9 cellular contexts compared by ENCODE assay signal in the genomic region with DNA sequence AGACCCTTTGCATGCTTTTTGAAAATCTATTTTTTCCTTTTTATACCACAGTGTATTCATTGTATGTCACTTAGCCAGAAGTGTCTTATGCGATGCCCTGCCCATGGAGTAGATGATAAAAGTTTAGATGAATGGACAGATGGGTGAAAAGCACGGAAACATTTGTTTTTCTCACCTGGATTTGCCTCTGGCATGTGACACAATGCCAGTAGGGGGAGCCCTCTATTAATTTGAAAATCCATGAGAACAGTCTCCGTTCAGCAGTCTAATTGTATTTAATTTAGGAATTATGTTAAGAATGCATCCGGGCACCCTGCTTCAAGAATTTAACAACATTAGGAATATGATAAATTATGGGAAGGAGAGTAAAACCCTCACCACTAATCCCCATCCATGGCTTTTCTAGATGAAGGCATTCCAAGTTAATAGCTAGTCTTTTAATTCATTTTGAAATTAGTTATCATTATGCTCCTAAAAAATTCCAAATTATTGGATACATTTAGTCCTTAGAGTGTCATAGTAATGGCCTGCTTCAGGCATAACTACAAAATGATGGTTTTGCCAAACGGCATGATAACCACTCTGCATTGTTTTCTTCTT. TPM values are rescaled to one million over a fixed set of nuclear protein-coding genes. Genes with fewer than 3 reads are reported as not detected.
DNase-seq lines count a peak whose midpoint lies in the region; ATAC-seq, FAIRE-seq and TF ChIP-seq lines count a peak whose summit lies in the region.
"Had no signal": no experiment of that assay in that cellular context is flagged by ENCODE, and none has a peak within 500 bp of the region (broad histone marks: within the 10 kb centered on the region; RNA-seq: fewer than 3 reads in every experiment).

No MANE protein-coding gene starts in this region.

- H3K4me3 ChIP-seq in endothelial cell of umbilical vein (replicated peaks in 1 of 3; ENCODE audit: insufficient read depth in 1 of 3, low read depth in 1 of 3, low read length in 3 of 3), result no peak overlapping the region

- no peak overlapping the region for H3K4me3 Mint-ChIP-seq in stimulated activated effector memory CD8-positive, alpha-beta T cell treated with anti-CD3 and anti-CD28 coated beads, Interleukin-12 subunit alpha, Interleukin-12 subunit beta, amount 100 ng/mL, for 72 hours
- H3K4me3 Mint-ChIP-seq: central memory CD8-positive, alpha-beta T cell had no signal

- no peaks in the 10 kb centered on the region for H3K36me3 Mint-ChIP-seq in stimulated activated effector memory CD8-positive, alpha-beta T cell treated with anti-CD3 and anti-CD28 coated beads, Interleukin-12 subunit alpha, Interleukin-12 subunit beta, amount 100 ng/mL, for 72 hours

- no peak for ATAC-seq in stimulated activated effector memory CD8-positive, alpha-beta T cell treated with anti-CD3 and anti-CD28 coated beads, Interleukin-12 subunit alpha, Interleukin-12 subunit beta, amount 100 ng/mL, for 72 hours
- no peak for ATAC-seq in HG02973 (IDR thresholded peaks at IDR 0.05; ENCODE audit: unreplicated experiment)

- H3K79me2 ChIP-seq in endothelial cell of umbilical vein (ENCODE audit: control insufficient read depth, insufficient read depth, low read length), result no peaks in the 10 kb centered on the region

- no peaks in the 10 kb centered on the region for H3K27me3 ChIP-seq in endothelial cell of umbilical vein (ENCODE audit: control insufficient read depth in 2 of 2, insufficient read depth in 2 of 2, low read length in 2 of 2)

- no peak overlapping the region for H3K4me2 ChIP-seq in endothelial cell of umbilical vein (ENCODE audit: insufficient read depth, low read length)

- CTCF ChIA-PET in endothelial cell of umbilical vein (lab: Charles Lee), result interaction anchor here (0.6 to 4.7 kb wide), 26 partner anchors 9 to 248 kb away, joined by 3 to 85 read pairs (median 4); no protein-coding TSS in a partner anchor

- no peaks in the 10 kb centered on the region for H3K9me3 Mint-ChIP-seq in stimulated activated effector memory CD8-positive, alpha-beta T cell treated with anti-CD3 and anti-CD28 coated beads, Interleukin-12 subunit alpha, Interleukin-12 subunit beta, amount 100 ng/mL, for 72 hours
- H3K9me3 Mint-ChIP-seq: central memory CD8-positive, alpha-beta T cell had no signal

- no peak overlapping the region for H3K27ac Mint-ChIP-seq in stimulated activated effector memory CD8-positive, alpha-beta T cell treated with anti-CD3 and anti-CD28 coated beads, Interleukin-12 subunit alpha, Interleukin-12 subunit beta, amount 100 ng/mL, for 72 hours

- FAIRE-seq in endothelial cell of umbilical vein (lab: Jason Lieb, UNC), result no peak

- peaks cover 3% of the 10 kb centered on the region for H3K4me1 ChIP-seq in endothelial cell of umbilical vein (ENCODE audit: control insufficient read depth, extremely low read depth, insufficient read depth, low read length)

- H4K20me1 ChIP-seq in endothelial cell of umbilical vein (replicated peaks; ENCODE audit: control insufficient read depth, extremely low read depth, insufficient read depth, low read length), result no peaks in the 10 kb centered on the region

- TF ChIP-seq POLR2A in endothelial cell of umbilical vein (IDR thresholded peaks at IDR 0.05; ENCODE audit: low read depth, low read length), result no peak

- TF ChIP-seq CTCF in endothelial cell of umbilical vein (IDR thresholded peaks at IDR 0.05; ENCODE audit: extremely low read depth in 1 of 2, insufficient read depth in 1 of 2, low read depth in 1 of 2, low read length in 2 of 2), result peak; percentile 54 to 61

- no peak overlapping the region for H3K9ac ChIP-seq in endothelial cell of umbilical vein (replicated peaks; ENCODE audit: extremely low read depth, insufficient read depth, low read length)

- peak; percentile 5 for DNase-seq in stimulated activated CD4-positive, alpha-beta T cell treated with anti-CD3 and anti-CD28 coated beads, Interleukin-2, amount 100 ng/mL, for 4 hours (ENCODE audit: low read depth)
- no peak for DNase-seq in stimulated activated CD4-positive, alpha-beta T cell treated with anti-CD3 and anti-CD28 coated beads, Interleukin-2, amount 100 ng/mL, for 48 hours
- DNase-seq in NCI-H460 (ENCODE audit: extremely low read depth, low read depth) (peak; percentile 11), endothelial cell of umbilical vein (ENCODE audit: low read depth, low spot score) (peak; percentile 45), pulmonary artery endothelial cell (ENCODE audit: low read depth, low spot score) (peak; percentile 3), midbrain (lab: John Stamatoyannopoulos, UW) (no peak)
- no peak for DNase-seq in stimulated activated effector memory CD8-positive, alpha-beta T cell treated with anti-CD3 and anti-CD28 coated beads, Interleukin-12 subunit alpha, Interleukin-12 subunit beta, amount 100 ng/mL, for 72 hours (ENCODE audit: low spot score in 2 of 2)

- dilution Hi-C loops in endothelial cell of umbilical vein (cut with MboI; ENCODE audit: extremely low pct_ligation_motif_present, low sequenced_read_pairs), result no loop called here

- H3K9me1 ChIP-seq in endothelial cell of umbilical vein (replicated peaks; ENCODE audit: control insufficient read depth, extremely low read depth, insufficient read depth, low read length), result no peaks in the 10 kb centered on the region

- POLR2A ChIA-PET in endothelial cell of umbilical vein (lab: Charles Lee), result no interaction called here

- no TSS peak for BruUV-seq in endothelial cell of umbilical vein (replicated peaks; lab: Mats Ljungman, UMichigan)

- H3K4me1 Mint-ChIP-seq in stimulated activated effector memory CD8-positive, alpha-beta T cell treated with anti-CD3 and anti-CD28 coated beads, Interleukin-12 subunit alpha, Interleukin-12 subunit beta, amount 100 ng/mL, for 72 hours, result no peaks in the 10 kb centered on the region
- H3K4me1 Mint-ChIP-seq: central memory CD8-positive, alpha-beta T cell had no signal

- H3K36me3 ChIP-seq in endothelial cell of umbilical vein (ENCODE audit: control insufficient read depth in 2 of 2, extremely low read depth in 1 of 2, insufficient read depth in 2 of 2, low read length in 2 of 2), result peaks cover 0 to 3% of the 10 kb centered on the region in 2 experiments

- H3K9me3 ChIP-seq in endothelial cell of umbilical vein (replicated peaks; ENCODE audit: control insufficient read depth, insufficient read depth, low read length), result no peaks in the 10 kb centered on the region

- intact Hi-C loops in endothelial cell of umbilical vein (cut with micrococcal nuclease), result loop anchor here (1.0 kb wide), 1 partner anchor 27 kb away; no protein-coding TSS in a partner anchor

- no peak overlapping the region for H2AFZ ChIP-seq in endothelial cell of umbilical vein (ENCODE audit: low read depth, low read length)

- no peak overlapping the region for H3K27ac ChIP-seq in endothelial cell of umbilical vein (ENCODE audit: insufficient read depth, low read depth, low read length)

TF ChIP-seq in endothelial cell of umbilical vein, 7 proteins besides CTCF, POLR2A, EP300 and RAD21:
- TF ChIP-seq, protein P1, sequence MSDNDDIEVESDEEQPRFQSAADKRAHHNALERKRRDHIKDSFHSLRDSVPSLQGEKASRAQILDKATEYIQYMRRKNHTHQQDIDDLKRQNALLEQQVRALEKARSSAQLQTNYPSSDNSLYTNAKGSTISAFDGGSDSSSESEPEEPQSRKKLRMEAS (IDR thresholded peaks at IDR 0.05; ENCODE audit: insufficient read depth, insufficient read length), result no peak
- TF ChIP-seq EZH2 (IDR thresholded peaks at IDR 0.05; ENCODE audit: borderline replicate concordance, low read depth, low read length, severe bottlenecking) (no peak), GATA2 (IDR thresholded peaks at IDR 0.05; ENCODE audit: insufficient read depth, insufficient read length, low read depth, low read length) (no peak), JUN (IDR thresholded peaks at IDR 0.05; ENCODE audit: borderline replicate concordance, insufficient read depth, insufficient read length, low read depth) (no peak), POLR2AphosphoS5 (IDR thresholded peaks at IDR 0.05; ENCODE audit: insufficient read depth, low read depth, low read length) (no peak), FOS (IDR thresholded peaks at IDR 0.05; ENCODE audit: borderline replicate concordance, insufficient read depth, low read length) (no peak)
TF ChIP-seq in endothelial cell of umbilical vein: peak in this region for 0.

RNA-seq across cellular contexts. Expression of a gene that starts 55.3 kb away (rescaled TPM):
- 41.5 and 48.3 TPM in 2 replicates for total RNA-seq in NCI-H460 (2014; rRNA removed; shearing (Covaris generic))
- 27.1 and 29.3 TPM in 2 replicates for polyA plus RNA-seq in NCI-H460 (2014; cell fraction: nucleus; rRNA removed)
- 32.3 and 34.7 TPM in 2 replicates for total RNA-seq in endothelial cell of umbilical vein
- 23.0 and 28.0 TPM in 2 replicates for polyA plus RNA-seq in endothelial cell of umbilical vein
- 32.3 and 34.3 TPM in 2 replicates for polyA plus RNA-seq in endothelial cell of umbilical vein (2011; cell fraction: cytosol; rRNA removed)
- polyA plus RNA-seq in endothelial cell of umbilical vein (2011; cell fraction: nucleus; rRNA removed), result 30.4 and 31.7 TPM in 2 replicates
- 27.8 and 34.4 TPM in 2 replicates for polyA plus RNA-seq in endothelial cell of umbilical vein (2012)
- 17.7 and 22.7 TPM in 2 replicates for polyA minus RNA-seq in endothelial cell of umbilical vein
- polyA minus RNA-seq in endothelial cell of umbilical vein (2011; cell fraction: cytosol; rRNA and poly(A)+ RNA removed), result 2.2 TPM
- polyA minus RNA-seq in endothelial cell of umbilical vein (2011; cell fraction: nucleus; rRNA and poly(A)+ RNA removed), result 11.3 and 14.6 TPM in 2 replicates
- 28.2 and 42.8 TPM in 2 replicates for total RNA-seq in pulmonary artery endothelial cell

Comparison
In these comparisons a context has a peak if more than half of its experiments do, and no peak if none do; other contexts are left out.
1. DNase-seq: peak in stimulated activated CD4-positive, alpha-beta T cell treated with anti-CD3 and anti-CD28 coated beads, Interleukin-2, amount 100 ng/mL, for 4 hours (single experiment), NCI-H460 (single experiment), endothelial cell of umbilical vein (single experiment) and pulmonary artery endothelial cell (single experiment); none in stimulated activated CD4-positive, alpha-beta T cell treated with anti-CD3 and anti-CD28 coated beads, Interleukin-2, amount 100 ng/mL, for 48 hours (0 of 2), midbrain (single experiment) and stimulated activated effector memory CD8-positive, alpha-beta T cell treated with anti-CD3 and anti-CD28 coated beads, Interleukin-12 subunit alpha, Interleukin-12 subunit beta, amount 100 ng/mL, for 72 hours (0 of 2).